In the genomic region with DNA sequence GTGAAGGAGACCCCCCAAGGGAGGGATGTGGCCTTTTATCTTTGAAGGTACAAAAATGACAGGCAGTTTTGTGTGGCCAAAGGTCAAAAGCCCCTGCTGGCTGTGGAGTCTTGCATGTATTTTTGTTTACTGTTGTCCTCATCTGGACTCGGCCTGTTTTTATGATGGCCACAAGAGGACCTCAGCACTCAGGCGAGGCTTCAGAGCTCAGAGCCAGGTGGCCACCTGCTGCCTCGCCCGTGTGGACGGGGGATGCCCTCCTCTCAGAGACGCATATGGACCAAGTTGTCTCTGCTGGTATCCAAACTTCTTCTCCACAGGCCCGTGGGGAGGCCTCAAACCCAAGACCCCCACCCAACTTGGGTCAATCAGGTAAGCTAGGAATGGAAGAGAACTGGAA, we compare ENCODE assay signal across 11 cellular contexts.
A peak's percentile ranks its signal among the peaks of the same experiment; 100 is the strongest.
DNase-seq lines count a peak whose midpoint lies in the region; ATAC-seq and TF ChIP-seq lines count a peak whose summit lies in the region.
"Had no signal": no experiment of that assay in that cellular context is flagged by ENCODE, and none has a peak within 500 bp of the region (broad histone marks: within the 10 kb centered on the region; RNA-seq: fewer than 3 reads in every experiment).

No MANE protein-coding gene starts in this region.

- TF ChIP-seq CTCF in left ventricle myocardium inferior (IDR thresholded peaks at IDR 0.05; ENCODE audit: borderline replicate concordance) (peak; percentile 19), right atrium auricular region (IDR thresholded peaks at IDR 0.05) (peak in 1 of 2 donors; percentile 33), WERI-Rb-1 (IDR thresholded peaks at IDR 0.05; ENCODE audit: low read depth, low read length) (peak; percentile 80), adrenal gland (IDR thresholded peaks at IDR 0.05) (peak in 1 of 6 experiments; percentile 11)

- H3K27ac ChIP-seq in left ventricle myocardium inferior (replicated peaks): no peak overlapping the region
- no peak overlapping the region for H3K27ac ChIP-seq in right atrium auricular region
- H3K27ac ChIP-seq in WERI-Rb-1: no peak overlapping the region
- no peak overlapping the region for H3K27ac ChIP-seq in adrenal gland
- H3K27ac ChIP-seq: parathyroid adenoma had no signal

- intact Hi-C loops in left ventricle myocardium inferior (cut with micrococcal nuclease) (no loop called here), adrenal gland (cut with DNase I) (no loop called here)

- H3K4me1 ChIP-seq in left ventricle myocardium inferior (no peaks in the 10 kb centered on the region), right atrium auricular region (no peaks in the 10 kb centered on the region), adrenal gland (replicated peaks in 1 of 2) (no peaks in the 10 kb centered on the region)
- H3K4me1 ChIP-seq: parathyroid adenoma had no signal

- 62 to 67% (median 65%) methylated on average over 4 to 7 of the region's 7 CpGs for WGBS in adrenal gland, 4 donors

- H3K27me3 ChIP-seq in left ventricle myocardium inferior (ENCODE audit: low read depth) (peaks cover 49% of the 10 kb centered on the region), right atrium auricular region (no peaks in the 10 kb centered on the region), WERI-Rb-1 (ENCODE audit: insufficient read depth, low read depth, severe bottlenecking) (no peaks in the 10 kb centered on the region), adrenal gland (no peaks in the 10 kb centered on the region)

- H3K4me3 ChIP-seq in left ventricle myocardium inferior (no peak overlapping the region), right atrium auricular region (no peak overlapping the region), WERI-Rb-1 (ENCODE audit: low read depth, low read length) (no peak overlapping the region), adrenal gland (no peak overlapping the region)

- ATAC-seq in left lobe of liver (peak; percentile 72), GM19035 (IDR thresholded peaks at IDR 0.05; ENCODE audit: unreplicated experiment) (no peak), HG03039 (IDR thresholded peaks at IDR 0.05; ENCODE audit: unreplicated experiment) (no peak)

- H3K9me3 ChIP-seq in left ventricle myocardium inferior (replicated peaks): peaks cover 17% of the 10 kb centered on the region
- no peaks in the 10 kb centered on the region for H3K9me3 ChIP-seq in right atrium auricular region
- peaks cover 4% of the 10 kb centered on the region for H3K9me3 ChIP-seq in WERI-Rb-1 (ENCODE audit: severe bottlenecking)
- no peaks in the 10 kb centered on the region for H3K9me3 ChIP-seq in adrenal gland (replicated peaks in 1 of 3)

- TF ChIP-seq POLR2A in adrenal gland (IDR thresholded peaks at IDR 0.05): no peak

- DNase-seq in left ventricle myocardium inferior (no peak), right atrium auricular region (ENCODE audit: low spot score) (no peak), WERI-Rb-1 (peak; percentile 53), left lobe of liver (ENCODE audit: low spot score) (peak; percentile 64), adrenal gland (no peak), NOMO-1 (lab: John Stamatoyannopoulos, UW; ENCODE audit: unreplicated experiment in 2 of 2) (no peak)
- DNase-seq: activated naive CD8-positive, alpha-beta T cell treated with anti-CD3 and anti-CD28 coated beads, Interleukin-2, amount 10 ng/mL, durations not matched to agents 7 days and 5 days; NCI-H1694 treated with DMSO at 0.1 percent for 48 hours had no signal

- H3K36me3 ChIP-seq in left ventricle myocardium inferior (no peaks in the 10 kb centered on the region), right atrium auricular region (no peaks in the 10 kb centered on the region), WERI-Rb-1 (no peaks in the 10 kb centered on the region), adrenal gland (replicated peaks in 1 of 2) (no peaks in the 10 kb centered on the region)

Comparison
In these comparisons a context has a peak if more than half of its experiments do, and no peak if none do; other contexts are left out.
1. DNase-seq: peak in WERI-Rb-1 (single experiment) and left lobe of liver (single experiment); none in left ventricle myocardium inferior (single experiment), right atrium auricular region (single experiment), adrenal gland (0 of 7) and NOMO-1 (0 of 2).